8 cellular contexts compared by ENCODE assay signal in the genomic region with DNA sequence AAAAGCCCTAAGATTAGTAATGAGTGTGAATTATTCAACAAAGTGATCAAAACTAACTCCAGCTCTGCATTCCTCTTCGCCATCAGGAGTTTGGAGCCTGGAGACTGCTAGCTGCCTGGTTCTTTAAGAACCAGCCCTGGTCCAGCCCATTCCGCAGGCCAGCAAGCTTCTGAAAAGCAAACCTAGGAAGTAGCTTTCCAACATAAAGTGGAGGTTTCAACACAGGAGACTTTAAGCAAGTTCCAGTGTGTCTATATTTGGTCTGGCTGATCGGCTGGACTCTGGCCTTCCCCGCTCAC. TPM values are rescaled to one million over a fixed set of nuclear protein-coding genes. Genes with fewer than 3 reads are reported as not detected.
DNase-seq lines count a peak whose midpoint lies in the region; ATAC-seq and TF ChIP-seq lines count a peak whose summit lies in the region.
"Not testable (repeated sequence)": the region's sequence is repeated elsewhere in the genome, so short reads cannot be mapped to it uniquely, and the experiment has no call there.

No MANE protein-coding gene starts in this region.

- intact Hi-C loops in CD14-positive monocyte (cut with micrococcal nuclease); ovary (cut with DNase I): not testable (repeated sequence)
- intact Hi-C loops in adrenal gland (cut with DNase I) (loop anchor here in 1 of 2 donors (10.0 kb wide), 1 partner anchor 64 kb away; no protein-coding TSS in a partner anchor), thyroid gland (cut with DNase I) (loop anchor here (10.0 kb wide), 2 partner anchors 54 to 66 kb away; no protein-coding TSS in a partner anchor)

- not testable (repeated sequence) for H3K27me3 ChIP-seq in adrenal gland; layer of hippocampus (ENCODE audit: control insufficient read depth, insufficient read depth, low read length); ovary; thyroid gland

- TF ChIP-seq EP300 in ovary (IDR thresholded peaks at IDR 0.05), result not testable (repeated sequence)

- H3K27ac ChIP-seq in adrenal gland, result peak overlapping the region in 4 of 5 donors; percentile 88 to 95 (median 94)
- peak overlapping the region; percentile 72 for H3K27ac ChIP-seq in epithelial cell of prostate
- H3K27ac ChIP-seq in layer of hippocampus (ENCODE audit: low read depth, low read length), result peak overlapping the region; percentile 68
- H3K27ac ChIP-seq in ovary, result peak overlapping the region; percentile 67 to 91
- peak overlapping the region; percentile 89 to 94 (median 92) for H3K27ac ChIP-seq in thyroid gland

- TF ChIP-seq CTCF in CD14-positive monocyte (IDR thresholded peaks at IDR 0.05); adrenal gland (IDR thresholded peaks at IDR 0.05); ovary (IDR thresholded peaks at IDR 0.05); thyroid gland (IDR thresholded peaks at IDR 0.05): not testable (repeated sequence)

- TF ChIP-seq POLR2A in adrenal gland (IDR thresholded peaks at IDR 0.05); ovary (IDR thresholded peaks at IDR 0.05); thyroid gland (IDR thresholded peaks at IDR 0.05): not testable (repeated sequence)

- H3K4me3 Mint-ChIP-seq in CD14-positive monocyte, result peak overlapping the region; percentile 92 to 95

- H3K27me3 Mint-ChIP-seq in CD14-positive monocyte (ENCODE audit: low read depth in 3 of 3), result not testable (repeated sequence)

- 14 to 18% (median 17%) methylated on average over 4 of the region's 4 CpGs for WGBS in adrenal gland, 4 donors
- WGBS in ovary, 3 donors, result 5 to 7% (median 5%) methylated on average over 4 of the region's 4 CpGs
- WGBS in thyroid gland, 2 donors, result 12 to 46% methylated on average over 2 to 4 of the region's 4 CpGs

- not testable (repeated sequence) for DNase-seq in CD14-positive monocyte (ENCODE audit: low spot score); adrenal gland; epithelial cell of prostate (ENCODE audit: low read depth, low spot score); ovary; thyroid gland
- DNase-seq in SW480 (ENCODE audit: low spot score), result peak; percentile 12

- H3K4me1 Mint-ChIP-seq in CD14-positive monocyte, result peaks cover 22% of the 10 kb centered on the region

- H3K36me3 ChIP-seq in adrenal gland (replicated peaks in 1 of 2); ovary; thyroid gland: not testable (repeated sequence)

- H3K4me1 ChIP-seq in adrenal gland (replicated peaks in 1 of 2) (peaks cover 11 to 22% of the 10 kb centered on the region in 2 donors), thyroid gland (peaks cover 16 to 24% of the 10 kb centered on the region in 2 donors)
- not testable (repeated sequence) for H3K4me1 ChIP-seq in ovary (ENCODE audit: insufficient read depth)

- peaks cover 6 to 11% of the 10 kb centered on the region in 2 donors for H3K36me3 Mint-ChIP-seq in CD14-positive monocyte

- peak overlapping the region in 5 of 7 donors; percentile 63 to 86 (median 83) for H3K27ac Mint-ChIP-seq in CD14-positive monocyte

- H3K4me3 ChIP-seq in adrenal gland, result peak overlapping the region in 2 of 4 donors; percentile 57 to 67
- peak overlapping the region; percentile 82 for H3K4me3 ChIP-seq in ovary
- peak overlapping the region in 2 of 3 donors; percentile 47 to 57 for H3K4me3 ChIP-seq in thyroid gland (replicated peaks in 1 of 3)

- H3K9me3 ChIP-seq in adrenal gland (replicated peaks in 1 of 3); ovary; thyroid gland: not testable (repeated sequence)

- peak; percentile 7 for ATAC-seq in HG03469 (IDR thresholded peaks at IDR 0.05; ENCODE audit: unreplicated experiment)

- not testable (repeated sequence) for H3K9me3 Mint-ChIP-seq in CD14-positive monocyte

RNA-seq across cellular contexts. Expression of gene ACOT2, which starts 0.2 kb away (rescaled TPM):
- polyA plus RNA-seq in CD14-positive monocyte, result 1 to 10 TPM; 5.2 to 6.0 TPM
- 100 to 1,000 TPM in 2 of 8 donors, 10 to 100 TPM in 6; 48.5 to 310 (median 86.4) TPM for total RNA-seq in adrenal gland
- polyA plus RNA-seq in adrenal gland, result 10 to 100 TPM; 26.0 to 64.5 (median 45.5) TPM
- 10 to 100 TPM; 10.8 to 35.7 (median 19.3) TPM for total RNA-seq in ovary
- polyA plus RNA-seq in ovary, result 10 to 100 TPM; 23.1 to 27.2 TPM
- 10 to 100 TPM in 3 of 4 donors, 1 to 10 TPM in 1; 8.0 to 69.3 (median 47.4) TPM for total RNA-seq in thyroid gland

RNA-seq across cellular contexts. Expression of gene HEATR4, which starts 10.1 kb away (rescaled TPM):
- polyA plus RNA-seq in CD14-positive monocyte (not detected), adrenal gland (1 to 10 TPM in 1 of 3 donors, under 1 TPM in 2; 0.09 to 3.3 (median 0.81) TPM), ovary (under 1 TPM; 0.10 to 0.35 TPM)
- total RNA-seq in adrenal gland (under 1 TPM in 6 of 8 donors, not detected in 2; under 0.01 to 0.80 (median 0.33) TPM), ovary (under 1 TPM; 0.34 to 0.72 (median 0.43) TPM), thyroid gland (1 to 10 TPM in 1 of 4 donors, under 1 TPM in 3; 0.27 to 1.5 (median 0.60) TPM)

RNA-seq across cellular contexts. Expression of gene ACOT4, which starts 22.8 kb away (rescaled TPM):
- polyA plus RNA-seq in CD14-positive monocyte, result under 1 TPM in 1 of 2 donors, not detected in 1; 0.12 TPM
- 1 to 10 TPM; 1.8 to 6.7 (median 2.6) TPM for total RNA-seq in adrenal gland
- polyA plus RNA-seq in adrenal gland, result 1 to 10 TPM in 2 of 3 donors, under 1 TPM in 1; 0.74 to 1.8 (median 1.3) TPM
- total RNA-seq in ovary, result 1 to 10 TPM in 3 of 7 donors, under 1 TPM in 4; 0.28 to 2.1 (median 0.38) TPM
- polyA plus RNA-seq in ovary, result 1 to 10 TPM in 1 of 2 donors, under 1 TPM in 1; 0.28 to 3.9 TPM
- total RNA-seq in thyroid gland, result 1 to 10 TPM; 1.1 to 2.9 (median 1.4) TPM

RNA-seq across cellular contexts. Expression of gene ACOT1, which starts 31.9 kb away (rescaled TPM):
- polyA plus RNA-seq in CD14-positive monocyte, result 1 to 10 TPM in 1 of 2 donors, under 1 TPM in 1; 0.51 to 1.0 TPM
- total RNA-seq in adrenal gland, result 10 to 100 TPM in 7 of 8 donors, 1 to 10 TPM in 1; 8.7 to 31.4 (median 17.4) TPM
- polyA plus RNA-seq in adrenal gland, result 10 to 100 TPM in 2 of 3 donors, 1 to 10 TPM in 1; 3.5 to 11.1 (median 10.4) TPM
- total RNA-seq in ovary, result 10 to 100 TPM in 1 of 7 donors, 1 to 10 TPM in 6; 1.6 to 10.4 (median 3.3) TPM
- polyA plus RNA-seq in ovary, result 10 to 100 TPM in 1 of 2 donors, 1 to 10 TPM in 1; 2.7 to 10.4 TPM
- 1 to 10 TPM; 3.8 to 9.1 (median 4.9) TPM for total RNA-seq in thyroid gland

RNA-seq across cellular contexts. Expression of gene ACOT6, which starts 43.5 kb away (rescaled TPM):
- polyA plus RNA-seq in CD14-positive monocyte (not detected), adrenal gland (under 1 TPM in 1 of 3 donors, not detected in 2; 0.17 TPM), ovary (under 1 TPM in 1 of 2 donors, not detected in 1; 0.10 TPM)
- total RNA-seq in adrenal gland (not detected), ovary (not detected), thyroid gland (not detected)
